9 cellular contexts compared by ENCODE assay signal in genomic region chr18:79791141-79791972, GRCh38. TPM values are rescaled to one million over a fixed set of nuclear protein-coding genes. Genes with fewer than 3 reads are reported as not detected.
A peak's percentile ranks its signal among the peaks of the same experiment; 100 is the strongest.
DNase-seq lines count a peak whose midpoint lies in the region; ATAC-seq and TF ChIP-seq lines count a peak whose summit lies in the region.
"Had no signal": no experiment of that assay in that cellular context is flagged by ENCODE, and none has a peak within 500 bp of the region (broad histone marks: within the 10 kb centered on the region; RNA-seq: fewer than 3 reads in every experiment).

No MANE protein-coding gene starts in this region.

- H3K9me3 Mint-ChIP-seq in naive thymus-derived CD8-positive, alpha-beta T cell, result no peaks in the 10 kb centered on the region
- no peaks in the 10 kb centered on the region for H3K9me3 Mint-ChIP-seq in activated T-helper 1 cell treated with anti-CD3 and anti-CD28 coated beads, Interleukin-12 subunit alpha, Interleukin-12 subunit beta, Interleukin-2, Interleukin-4 antibody, amounts not matched to agents 30 ng/mL and 10 ng/mL and 1 ng/mL, durations not matched to agents 14 hours and 24 hours and 36 hours

- no peaks in the 10 kb centered on the region for H3K36me3 Mint-ChIP-seq in naive thymus-derived CD8-positive, alpha-beta T cell
- no peaks in the 10 kb centered on the region for H3K36me3 Mint-ChIP-seq in activated T-helper 1 cell treated with anti-CD3 and anti-CD28 coated beads, Interleukin-12 subunit alpha, Interleukin-12 subunit beta, Interleukin-2, Interleukin-4 antibody, amounts not matched to agents 30 ng/mL and 10 ng/mL and 1 ng/mL, durations not matched to agents 14 hours and 24 hours and 36 hours (ENCODE audit: low read depth)

- POLR2A ChIA-PET in naive thymus-derived CD8-positive, alpha-beta T cell (lab: Charles Lee), result no interaction called here

- no peaks in the 10 kb centered on the region for H3K9me3 ChIP-seq in right lobe of liver

- no peaks in the 10 kb centered on the region for H3K27me3 ChIP-seq in right lobe of liver

- no peak for TF ChIP-seq POLR2A in right lobe of liver (IDR thresholded peaks at IDR 0.05)

- H3K27ac ChIP-seq in right lobe of liver, result no peak overlapping the region

- intact Hi-C loops in right lobe of liver (cut with DNase I), result no loop called here
- intact Hi-C loops in left colon (cut with DNase I, micrococcal nuclease), result no loop called here
- intact Hi-C loops in activated T-helper 1 cell treated with anti-CD3 and anti-CD28 coated beads, Interleukin-12 subunit alpha, Interleukin-12 subunit beta, Interleukin-2, Interleukin-4 antibody, amounts not matched to agents 30 ng/mL and 10 ng/mL and 1 ng/mL, durations not matched to agents 14 hours and 24 hours and 36 hours (cut with micrococcal nuclease), result loop anchor here (10.0 kb wide), 2 partner anchors 153 to 193 kb away; partner anchors contain the start of gene TXNL4A

- TF ChIP-seq CTCF in right lobe of liver (IDR thresholded peaks at IDR 0.05), result no peak

- H3K4me3 ChIP-seq in right lobe of liver, result no peak overlapping the region

- H3K4me1 Mint-ChIP-seq in naive thymus-derived CD8-positive, alpha-beta T cell, result peaks cover 2 to 32% (median 17%) of the 10 kb centered on the region in 4 donors
- H3K4me1 Mint-ChIP-seq in activated T-helper 1 cell treated with anti-CD3 and anti-CD28 coated beads, Interleukin-12 subunit alpha, Interleukin-12 subunit beta, Interleukin-2, Interleukin-4 antibody, amounts not matched to agents 30 ng/mL and 10 ng/mL and 1 ng/mL, durations not matched to agents 14 hours and 24 hours and 36 hours (ENCODE audit: low read depth), result peaks cover 13% of the 10 kb centered on the region

- 7% methylated on average over 19 of the region's 20 CpGs for WGBS in right lobe of liver (ENCODE audit: insufficient coverage, low coverage, low lambda C conversion rate, missing lambda C conversion rate)

- H3K27ac Mint-ChIP-seq in naive thymus-derived CD8-positive, alpha-beta T cell, result no peak overlapping the region
- H3K27ac Mint-ChIP-seq in activated T-helper 1 cell treated with anti-CD3 and anti-CD28 coated beads, Interleukin-12 subunit alpha, Interleukin-12 subunit beta, Interleukin-2, Interleukin-4 antibody, amounts not matched to agents 30 ng/mL and 10 ng/mL and 1 ng/mL, durations not matched to agents 14 hours and 24 hours and 36 hours, result no peak overlapping the region

- H3K27me3 Mint-ChIP-seq in naive thymus-derived CD8-positive, alpha-beta T cell, result peaks cover 33 to 81% (median 58%) of the 10 kb centered on the region in 5 donors
- H3K27me3 Mint-ChIP-seq in activated T-helper 1 cell treated with anti-CD3 and anti-CD28 coated beads, Interleukin-12 subunit alpha, Interleukin-12 subunit beta, Interleukin-2, Interleukin-4 antibody, amounts not matched to agents 30 ng/mL and 10 ng/mL and 1 ng/mL, durations not matched to agents 14 hours and 24 hours and 36 hours (ENCODE audit: insufficient read depth), result peaks cover 52% of the 10 kb centered on the region

- peaks cover 0 to 7% (median 0%) of the 10 kb centered on the region in 4 donors for H3K4me1 ChIP-seq in right lobe of liver

- peak; percentile 63 to 81 (median 72) for ATAC-seq in right lobe of liver
- no peak for ATAC-seq in left colon
- ATAC-seq in naive thymus-derived CD8-positive, alpha-beta T cell, result no peak
- ATAC-seq in GM21528 (IDR thresholded peaks at IDR 0.05; ENCODE audit: low FRiP score, unreplicated experiment), result no peak

- DNase-seq in AG08396 (ENCODE audit: low spot score) (peak; percentile 95), LHCN-M2 (ENCODE audit: low read depth) (peak; percentile 94), astrocyte of the hippocampus (ENCODE audit: low read depth, low spot score) (peak; percentile 83), right lobe of liver (peak in 1 of 3 donors; percentile 61), left colon (no peak)
- DNase-seq in naive thymus-derived CD8-positive, alpha-beta T cell, result no peak
- no peak for DNase-seq in activated T-helper 1 cell treated with anti-CD3 and anti-CD28 coated beads, Interleukin-12 subunit alpha, Interleukin-12 subunit beta, Interleukin-2, Interleukin-4 antibody, amounts not matched to agents 30 ng/mL and 10 ng/mL and 1 ng/mL, durations not matched to agents 14 hours and 24 hours and 36 hours (ENCODE audit: low spot score)

- H3K36me3 ChIP-seq in right lobe of liver, result no peaks in the 10 kb centered on the region

- peak overlapping the region in 4 of 10 donors; percentile 18 to 54 (median 30) for H3K4me3 Mint-ChIP-seq in naive thymus-derived CD8-positive, alpha-beta T cell
- no peak overlapping the region for H3K4me3 Mint-ChIP-seq in activated T-helper 1 cell treated with anti-CD3 and anti-CD28 coated beads, Interleukin-12 subunit alpha, Interleukin-12 subunit beta, Interleukin-2, Interleukin-4 antibody, amounts not matched to agents 30 ng/mL and 10 ng/mL and 1 ng/mL, durations not matched to agents 14 hours and 24 hours and 36 hours

RNA-seq across cellular contexts. Expression of gene KCNG2, which starts 6.4 kb away (rescaled TPM):
- 0.06 and 0.13 TPM in 2 replicates for total RNA-seq in LHCN-M2 (2014; rRNA removed)
- polyA plus RNA-seq in LHCN-M2 (2012), result 0.04 TPM
- not detected for total RNA-seq in right lobe of liver
- not detected for total RNA-seq in left colon
- total RNA-seq in naive thymus-derived CD8-positive, alpha-beta T cell, result not detected
- not detected for polyA plus RNA-seq in naive thymus-derived CD8-positive, alpha-beta T cell
- total RNA-seq in activated T-helper 1 cell treated with anti-CD3 and anti-CD28 coated beads, Interleukin-12 subunit alpha, Interleukin-12 subunit beta, Interleukin-2, Interleukin-4 antibody, amounts not matched to agents 30 ng/mL and 10 ng/mL and 1 ng/mL, durations not matched to agents 14 hours and 24 hours and 36 hours, result not detected in 2 replicates
- total RNA-seq: activated CD8-positive, alpha-beta memory T cell treated with anti-CD3 and anti-CD28 coated beads for 36 hours had no signal

Comparison
In these comparisons a context has a peak if more than half of its experiments do, and no peak if none do; other contexts are left out.
1. DNase-seq: peak in AG08396 (single experiment), LHCN-M2 (single experiment) and astrocyte of the hippocampus (single experiment); none in left colon (0 of 2), naive thymus-derived CD8-positive, alpha-beta T cell (0 of 10) and activated T-helper 1 cell treated with anti-CD3 and anti-CD28 coated beads, Interleukin-12 subunit alpha, Interleukin-12 subunit beta, Interleukin-2, Interleukin-4 antibody, amounts not matched to agents 30 ng/mL and 10 ng/mL and 1 ng/mL, durations not matched to agents 14 hours and 24 hours and 36 hours (single experiment).
2. ATAC-seq: peak in right lobe of liver (4 of 4); none in left colon (single experiment), naive thymus-derived CD8-positive, alpha-beta T cell (0 of 2) and GM21528 (single experiment).